8 cellular contexts compared by ENCODE assay signal in genomic region chr16:31010539-31010938, GRCh38. TPM values are rescaled to one million over a fixed set of nuclear protein-coding genes. Genes with fewer than 3 reads are reported as not detected.
A peak's percentile ranks its signal among the peaks of the same experiment; 100 is the strongest.
DNase-seq lines count a peak whose midpoint lies in the region; ATAC-seq and TF ChIP-seq lines count a peak whose summit lies in the region.

Gene STX1B (minus strand): TSS chr16:31010638. CDS start chr16:31010396, 242 bp downstream.

- H3K9me3 ChIP-seq in lower lobe of right lung, result no peaks in the 10 kb centered on the region

- H3K4me1 Mint-ChIP-seq in stimulated activated naive CD8-positive, alpha-beta T cell treated with anti-CD3 and anti-CD28 coated beads, Interleukin-15, amount 100 ng/mL, for 72 hours, result peaks cover 27% of the 10 kb centered on the region

- H3K9me3 Mint-ChIP-seq in activated naive CD4-positive, alpha-beta T cell treated with anti-CD3 and anti-CD28 coated beads, Interleukin-2, amount 50 U/mL, for 72 hours, result no peaks in the 10 kb centered on the region
- H3K9me3 Mint-ChIP-seq in stimulated activated naive CD8-positive, alpha-beta T cell treated with anti-CD3 and anti-CD28 coated beads, Interleukin-15, amount 100 ng/mL, for 72 hours, result no peaks in the 10 kb centered on the region

- H3K4me3 ChIP-seq in BJ (ENCODE audit: low read depth, low read length) (peak within 1 kb of the TSS; percentile 50), lower lobe of right lung (peak within 1 kb of the TSS; percentile 8)

- TF ChIP-seq CTCF in BJ (IDR thresholded peaks at IDR 0.05; ENCODE audit: insufficient read depth, low read depth, low read length) (no peak), lower lobe of right lung (IDR thresholded peaks at IDR 0.05) (no peak)

- DNase-seq in BJ (ENCODE audit: low read depth) (no peak), NCI-H748 treated with DMSO at 0.1 percent for 48 hours (lab: John Stamatoyannopoulos, UW) (peak; percentile 26), lower lobe of right lung (no peak), NCI-H187 (lab: John Stamatoyannopoulos, UW) (no peak), SIG-M5 (lab: John Stamatoyannopoulos, UW) (no peak)
- DNase-seq in activated naive CD4-positive, alpha-beta T cell treated with anti-CD3 and anti-CD28 coated beads, Interleukin-2, amount 50 U/mL, for 72 hours (ENCODE audit: low spot score in 2 of 2), result peak in 1 of 2 donors; percentile 27
- DNase-seq in stimulated activated naive CD8-positive, alpha-beta T cell treated with anti-CD3 and anti-CD28 coated beads, Interleukin-15, amount 100 ng/mL, for 72 hours, result peak in 1 of 2 donors; percentile 32

- no peak within 1 kb of the TSS for H3K27ac ChIP-seq in lower lobe of right lung

- CTCF ChIA-PET in BJ (lab: Yijun Ruan, JAX), result no interaction called here

- no peaks in the 10 kb centered on the region for H3K4me1 ChIP-seq in lower lobe of right lung

- peak; percentile 57 for ATAC-seq in activated naive CD4-positive, alpha-beta T cell treated with anti-CD3 and anti-CD28 coated beads, Interleukin-2, amount 50 U/mL, for 72 hours
- ATAC-seq in lower lobe of right lung (no peak), HG03342 (IDR thresholded peaks at IDR 0.05; ENCODE audit: unreplicated experiment) (no peak)
- peak; percentile 56 for ATAC-seq in stimulated activated naive CD8-positive, alpha-beta T cell treated with anti-CD3 and anti-CD28 coated beads, Interleukin-15, amount 100 ng/mL, for 72 hours

- H3K36me3 ChIP-seq in BJ (ENCODE audit: control insufficient read depth, insufficient read depth, low read length) (no peaks in the 10 kb centered on the region), lower lobe of right lung (no peaks in the 10 kb centered on the region)

- 0 out of 2 replicates have a peak, but pooled peaks cover 2% of the 10 kb centered on the region for H3K27me3 ChIP-seq in BJ (ENCODE audit: control insufficient read depth, insufficient read depth, low read length)
- H3K27me3 ChIP-seq in lower lobe of right lung (ENCODE audit: low read depth), result peaks cover 54% of the 10 kb centered on the region

- H3K36me3 Mint-ChIP-seq in activated naive CD4-positive, alpha-beta T cell treated with anti-CD3 and anti-CD28 coated beads, Interleukin-2, amount 50 U/mL, for 72 hours, result no peaks in the 10 kb centered on the region

- peak within 1 kb of the TSS; percentile 61 to 76 for H3K4me3 Mint-ChIP-seq in stimulated activated naive CD8-positive, alpha-beta T cell treated with anti-CD3 and anti-CD28 coated beads, Interleukin-15, amount 100 ng/mL, for 72 hours

- peak within 1 kb of the TSS in 1 of 2 donors; percentile 34 for H3K27ac Mint-ChIP-seq in activated naive CD4-positive, alpha-beta T cell treated with anti-CD3 and anti-CD28 coated beads, Interleukin-2, amount 50 U/mL, for 72 hours
- peak within 1 kb of the TSS; percentile 67 to 81 for H3K27ac Mint-ChIP-seq in stimulated activated naive CD8-positive, alpha-beta T cell treated with anti-CD3 and anti-CD28 coated beads, Interleukin-15, amount 100 ng/mL, for 72 hours

- H3K27me3 Mint-ChIP-seq in stimulated activated naive CD8-positive, alpha-beta T cell treated with anti-CD3 and anti-CD28 coated beads, Interleukin-15, amount 100 ng/mL, for 72 hours, result peaks cover 41% of the 10 kb centered on the region

- POLR2A ChIA-PET in BJ (lab: Charles Lee), result no interaction called here

- intact Hi-C loops in lower lobe of right lung (cut with DNase I), result no loop called here

RNA-seq across cellular contexts. Expression of gene STX1B, which starts in this region (rescaled TPM):
- polyA plus RNA-seq in BJ (2011; rRNA removed), result 1.5 and 1.6 TPM in 2 replicates
- 1.6 and 1.7 TPM in 2 replicates for polyA minus RNA-seq in BJ (2011; rRNA and poly(A)+ RNA removed)
- 1 to 10 TPM in 1 of 2 donors, under 1 TPM in 1; 0.87 to 4.5 TPM for total RNA-seq in activated naive CD4-positive, alpha-beta T cell treated with anti-CD3 and anti-CD28 coated beads, Interleukin-2, amount 50 U/mL, for 72 hours
- 0.32 TPM for total RNA-seq in lower lobe of right lung

Comparison
In these comparisons a context has a peak if more than half of its experiments do, and no peak if none do; other contexts are left out.
1. ATAC-seq: peak in activated naive CD4-positive, alpha-beta T cell treated with anti-CD3 and anti-CD28 coated beads, Interleukin-2, amount 50 U/mL, for 72 hours (2 of 2) and stimulated activated naive CD8-positive, alpha-beta T cell treated with anti-CD3 and anti-CD28 coated beads, Interleukin-15, amount 100 ng/mL, for 72 hours (single experiment); none in lower lobe of right lung (0 of 2) and HG03342 (single experiment).